9 cellular contexts compared by ENCODE assay signal in genomic region chr19:58059003-58059671, GRCh38. TPM values are rescaled to one million over a fixed set of nuclear protein-coding genes. Genes with fewer than 3 reads are reported as not detected.
A peak's percentile ranks its signal among the peaks of the same experiment; 100 is the strongest.
DNase-seq lines count a peak whose midpoint lies in the region; ATAC-seq, FAIRE-seq and TF ChIP-seq lines count a peak whose summit lies in the region.
"Had no signal": no experiment of that assay in that cellular context is flagged by ENCODE, and none has a peak within 500 bp of the region (broad histone marks: within the 10 kb centered on the region; RNA-seq: fewer than 3 reads in every experiment).

TSS of gene ZNF135 (plus strand) at chr19:58059282. CDS start at chr19:58060003, 721 bp downstream.

- FAIRE-seq in GM12891 (lab: Jason Lieb, UNC): no peak
- FAIRE-seq: GM12878 had no signal

- H3K9me3 Mint-ChIP-seq in activated T-cell treated with anti-CD3 and anti-CD28 coated beads, Interleukin-2, amount 50 U/mL, for 24 hours: peaks cover 44% of the 10 kb centered on the region

- intact Hi-C loops in esophagus squamous epithelium (cut with DNase I): no loop called here

- WGBS in esophagus squamous epithelium, 2 donors: 6 to 7% methylated on average over 5 to 26 of the region's 62 CpGs

- peak in 1 of 4 donors; percentile 28 for TF ChIP-seq POLR2A in esophagus squamous epithelium (IDR thresholded peaks at IDR 0.05)
- no peak for TF ChIP-seq POLR2A in GM12891 (IDR thresholded peaks at IDR 0.05; ENCODE audit: low read depth, low read length)

- TF ChIP-seq CTCF in AG10803 (conservative IDR thresholded peaks at IDR 0.05; ENCODE audit: low read length) (no peak), esophagus squamous epithelium (IDR thresholded peaks at IDR 0.05) (no peak)

- no peak within 1 kb of the TSS for H3K27ac Mint-ChIP-seq in activated T-cell treated with anti-CD3 and anti-CD28 coated beads, Interleukin-2, amount 50 U/mL, for 24 hours

- peaks cover 0 to 21% (median 4%) of the 10 kb centered on the region in 3 donors for H3K4me1 ChIP-seq in esophagus squamous epithelium
- peaks cover 5% of the 10 kb centered on the region for H3K4me1 ChIP-seq in mucosa of stomach (ENCODE audit: control insufficient read depth, insufficient read depth, low read length)

- H3K36me3 ChIP-seq in esophagus squamous epithelium: peaks cover 0 to 23% (median 0%) of the 10 kb centered on the region in 3 donors
- H3K36me3 ChIP-seq in mucosa of stomach (ENCODE audit: control insufficient read depth, insufficient read depth, low read length): no peaks in the 10 kb centered on the region

- H3K36me3 Mint-ChIP-seq in activated T-cell treated with anti-CD3 and anti-CD28 coated beads, Interleukin-2, amount 50 U/mL, for 24 hours (ENCODE audit: low read depth): peaks cover 67% of the 10 kb centered on the region

- ATAC-seq in HG03039 (IDR thresholded peaks at IDR 0.05; ENCODE audit: unreplicated experiment): no peak
- ATAC-seq: GM12878 had no signal

- H3K4me1 Mint-ChIP-seq in activated T-cell treated with anti-CD3 and anti-CD28 coated beads, Interleukin-2, amount 50 U/mL, for 24 hours (ENCODE audit: low read depth): peaks cover 4% of the 10 kb centered on the region

- H3K27me3 ChIP-seq in esophagus squamous epithelium (no peaks in the 10 kb centered on the region), mucosa of stomach (ENCODE audit: control insufficient read depth, insufficient read depth, low read length) (no peaks in the 10 kb centered on the region)

- H3K9me3 ChIP-seq in esophagus squamous epithelium (peaks cover 0 to 31% (median 12%) of the 10 kb centered on the region in 3 donors), mucosa of stomach (ENCODE audit: control insufficient read depth, low read length) (no peaks in the 10 kb centered on the region)

- H3K27ac ChIP-seq in esophagus squamous epithelium: peak within 1 kb of the TSS; percentile 84 to 92 (median 91)

- peaks cover 36% of the 10 kb centered on the region for H3K27me3 Mint-ChIP-seq in activated T-cell treated with anti-CD3 and anti-CD28 coated beads, Interleukin-2, amount 50 U/mL, for 24 hours

- H3K4me3 ChIP-seq in AG10803 (ENCODE audit: low read length) (peak within 1 kb of the TSS; percentile 59), esophagus squamous epithelium (peak within 1 kb of the TSS; percentile 48 to 75 (median 65)), mucosa of stomach (ENCODE audit: low read length) (peak within 1 kb of the TSS; percentile 22)
- H3K4me3 ChIP-seq: GM12878 had no signal

- peak within 1 kb of the TSS; percentile 69 for H3K4me3 Mint-ChIP-seq in activated T-cell treated with anti-CD3 and anti-CD28 coated beads, Interleukin-2, amount 50 U/mL, for 24 hours

- peak; percentile 77 for DNase-seq in AG10803 (ENCODE audit: low read depth)
- peak; percentile 65 for DNase-seq in NCI-H2029 (lab: John Stamatoyannopoulos, UW)
- DNase-seq in activated T-cell treated with anti-CD3 and anti-CD28 coated beads, Interleukin-2, amount 50 U/mL, for 24 hours: peak; percentile 71
- peak; percentile 17 for DNase-seq in esophagus squamous epithelium (lab: John Stamatoyannopoulos, UW)
- DNase-seq in stimulated activated CD8-positive, alpha-beta memory T cell treated with anti-CD3 and anti-CD28 coated beads, Interleukin-15, amount 100 ng/mL, for 24 hours (ENCODE audit: low read depth): peak; percentile 19
- no peak for DNase-seq in GM12891 (ENCODE audit: insufficient read length, low spot score)

- H3K9ac ChIP-seq in mucosa of stomach (ENCODE audit: low read length): peak within 1 kb of the TSS; percentile 42

TF ChIP-seq in GM12891, 5 proteins besides CTCF, POLR2A, EP300 and RAD21:
- TF ChIP-seq TAF1 (IDR thresholded peaks at IDR 0.05; ENCODE audit: low read depth, low read length) (no peak), POU2F2 (IDR thresholded peaks at IDR 0.05; ENCODE audit: low read depth, low read length) (no peak), PAX5 (IDR thresholded peaks at IDR 0.05; ENCODE audit: insufficient read depth, low read length, severe bottlenecking) (no peak), POLR2AphosphoS5 (IDR thresholded peaks at IDR 0.05; ENCODE audit: low read depth, low read length) (no peak), SPI1 (IDR thresholded peaks at IDR 0.05; ENCODE audit: low read depth, low read length) (no peak)

RNA-seq across cellular contexts. Expression of gene ZNF135, which starts in this region (rescaled TPM):
- 1 to 10 TPM in 3 of 4 donors, under 1 TPM in 1; 0.83 to 3.8 (median 1.3) TPM for total RNA-seq in esophagus squamous epithelium
- 0.13 TPM for polyA plus RNA-seq in GM12891 (2012; ENCODE audit: low read depth, missing spikeins)
- total RNA-seq: GM12878 had no signal
